15 cellular contexts compared by ENCODE assay signal in genomic region chr2:192053921-192054320, GRCh38.
DNase-seq lines count a peak whose midpoint lies in the region; ATAC-seq and TF ChIP-seq lines count a peak whose summit lies in the region.
"Had no signal": no experiment of that assay in that cellular context is flagged by ENCODE, and none has a peak within 500 bp of the region (broad histone marks: within the 10 kb centered on the region; RNA-seq: fewer than 3 reads in every experiment).

No MANE protein-coding gene starts in this region.

- no peak overlapping the region for H3K4me3 ChIP-seq in retinal pigment epithelial cell (ENCODE audit: low read length)
- H3K4me3 ChIP-seq: GM23338, K562 had no signal

- no peak for TF ChIP-seq CTCF in retinal pigment epithelial cell (conservative IDR thresholded peaks at IDR 0.05; ENCODE audit: low read depth, low read length)

- no peak for ATAC-seq in GM21723 (IDR thresholded peaks at IDR 0.05; ENCODE audit: unreplicated experiment)
- ATAC-seq: GM23338, K562 had no signal

- DNase-seq in NCI-H2171 treated with DMSO at 0.1 percent for 48 hours (lab: John Stamatoyannopoulos, UW) (peak; percentile 13), NCI-H2171 (lab: John Stamatoyannopoulos, UW) (no peak), DMS79 treated with DMSO at 0.1 percent for 48 hours (lab: John Stamatoyannopoulos, UW) (peak; percentile 86), NCI-H82 treated with DMSO at 0.1 percent for 48 hours (lab: John Stamatoyannopoulos, UW; ENCODE audit: unreplicated experiment) (peak; percentile 94), retinal pigment epithelial cell (ENCODE audit: low read depth) (peak; percentile 11), HK-2 (ENCODE audit: unreplicated experiment) (no peak)
- DNase-seq: C1 segment of cervical spinal cord; CD4-positive, CD25-positive, alpha-beta regulatory T cell; CD8-positive, alpha-beta memory T cell; COR-L47; HCEC 1CT; IMR-90 had no signal

Comparison
In these comparisons a context has a peak if more than half of its experiments do, and no peak if none do; other contexts are left out.
1. DNase-seq: peak in NCI-H2171 treated with DMSO at 0.1 percent for 48 hours (single experiment), DMS79 treated with DMSO at 0.1 percent for 48 hours (single experiment), NCI-H82 treated with DMSO at 0.1 percent for 48 hours (single experiment) and retinal pigment epithelial cell (single experiment); none in NCI-H2171 (single experiment) and HK-2 (single experiment).